In the genomic region with DNA sequence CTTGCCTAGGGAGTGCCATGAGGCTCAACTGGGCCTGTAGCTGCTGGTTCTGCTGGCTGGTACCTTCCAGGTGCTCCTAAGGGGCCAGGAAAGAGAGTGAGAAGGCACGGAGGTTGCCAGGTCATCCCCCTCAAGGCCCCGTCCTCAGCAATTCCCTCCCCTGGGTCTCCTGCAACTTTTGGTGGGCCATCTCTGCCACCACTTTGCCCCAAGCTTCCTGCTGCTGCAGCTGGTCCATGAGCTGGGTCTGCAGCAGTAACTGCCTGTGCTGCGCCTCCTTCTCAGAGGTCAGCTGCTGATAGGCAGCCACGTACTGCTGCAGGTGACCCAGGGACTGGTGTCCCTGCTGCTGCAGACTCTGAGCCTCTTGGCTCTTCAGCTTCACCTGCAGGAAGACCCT, we compare ENCODE assay signal across 32 cellular contexts.
"Had no signal": no experiment of that assay in that cellular context is flagged by ENCODE, and none has a peak within 500 bp of the region (broad histone marks: within the 10 kb centered on the region; RNA-seq: fewer than 3 reads in every experiment).

No MANE protein-coding gene starts in this region.

- H3K36me3 Mint-ChIP-seq: naive thymus-derived CD8-positive, alpha-beta T cell; natural killer cell treated with Interleukin-12 subunit alpha and Interleukin-12 subunit beta and Interleukin-15 and Interleukin-18, amount 100 ng/mL, for 72 hours; stimulated activated memory B cell treated with anti-CD40 and anti-IgM and Interleukin-4, amounts not matched to agents 10 μg/mL and 1 μg/mL and 100 μg/mL, for 72 hours; type B pancreatic cell had no signal

- H3K36me3 ChIP-seq: ovary, right lobe of liver, spleen, suprapubic skin, tibial artery, transverse colon, upper lobe of right lung, vagina had no signal

- H3K4me3 Mint-ChIP-seq: naive thymus-derived CD8-positive, alpha-beta T cell; natural killer cell treated with Interleukin-12 subunit alpha and Interleukin-12 subunit beta and Interleukin-15 and Interleukin-18, amount 100 ng/mL, for 72 hours; nephron progenitor cell; neural crest cell; stimulated activated memory B cell treated with anti-CD40 and anti-IgM and Interleukin-4, amounts not matched to agents 10 μg/mL and 1 μg/mL and 100 μg/mL, for 72 hours; stimulated activated naive CD8-positive, alpha-beta T cell treated with anti-CD3 and anti-CD28 coated beads, Interleukin-15, amount 100 ng/mL, for 72 hours; type B pancreatic cell had no signal

- H3K4me3 ChIP-seq: ovary, psoas muscle, right lobe of liver, skin epidermis, smooth muscle cell, spleen, suprapubic skin, testis, tibial artery, transverse colon, upper lobe of right lung, vagina had no signal

- H3K27me3 ChIP-seq: ovary, right lobe of liver, spleen, suprapubic skin, testis, transverse colon, upper lobe of right lung, vagina had no signal

- H2AFZ ChIP-seq: parathyroid adenoma had no signal

- H3K4me2 ChIP-seq: smooth muscle cell had no signal

- H3K27ac Mint-ChIP-seq: naive thymus-derived CD8-positive, alpha-beta T cell; natural killer cell treated with Interleukin-12 subunit alpha and Interleukin-12 subunit beta and Interleukin-15 and Interleukin-18, amount 100 ng/mL, for 72 hours; nephron progenitor cell; progenitor cell of endocrine pancreas; stimulated activated memory B cell treated with anti-CD40 and anti-IgM and Interleukin-4, amounts not matched to agents 10 μg/mL and 1 μg/mL and 100 μg/mL, for 72 hours; type B pancreatic cell had no signal

- H3K9me3 ChIP-seq: ovary, psoas muscle, right lobe of liver, spleen, suprapubic skin, testis, tibial artery, transverse colon, upper lobe of right lung, vagina had no signal

- DNase-seq: naive thymus-derived CD8-positive, alpha-beta T cell; nephron progenitor cell; occipital lobe; ovary; posterior cingulate gyrus; psoas muscle; right cardiac atrium; right lobe of liver; spleen; stimulated activated CD4-positive, alpha-beta T cell treated with anti-CD3 and anti-CD28 coated beads, Interleukin-12 subunit alpha, Interleukin-12 subunit beta, amount 100 ng/mL, for 4 hours; stimulated activated CD4-positive, alpha-beta T cell treated with anti-CD3 and anti-CD28 coated beads, Interleukin-1b, Interleukin-23, amount 100 ng/mL, for 48 hours; stimulated activated CD4-positive, alpha-beta T cell treated with anti-CD3 and anti-CD28 coated beads, Interleukin-4, amount 100 ng/mL, for 1 hour; stimulated activated CD4-positive, alpha-beta T cell treated with anti-CD3 and anti-CD28 coated beads, Interleukin-4, amount 100 ng/mL, for 4 hours; stimulated activated CD8-positive, alpha-beta memory T cell treated with anti-CD3 and anti-CD28 coated beads, Interleukin-4, amount 100 ng/mL, for 48 hours; stimulated activated naive CD4-positive, alpha-beta T cell; stimulated activated naive CD8-positive, alpha-beta T cell treated with anti-CD3 and anti-CD28 coated beads, Interleukin-15, amount 100 ng/mL, for 72 hours; stimulated activated naive CD8-positive, alpha-beta T cell treated with anti-CD3 and anti-CD28 coated beads, Interleukin-15, Interleukin-2, amounts not matched to agents 100 U/mL and 50 U/mL, for 24 hours; substantia nigra; testis; tibial artery; transverse colon; upper lobe of right lung had no signal

- H3K9ac ChIP-seq: parathyroid adenoma had no signal

- H3K9me3 Mint-ChIP-seq: naive thymus-derived CD8-positive, alpha-beta T cell; natural killer cell treated with Interleukin-12 subunit alpha and Interleukin-12 subunit beta and Interleukin-15 and Interleukin-18, amount 100 ng/mL, for 72 hours; nephron progenitor cell; neural crest cell; stimulated activated memory B cell treated with anti-CD40 and anti-IgM and Interleukin-4, amounts not matched to agents 10 μg/mL and 1 μg/mL and 100 μg/mL, for 72 hours; stimulated activated naive CD8-positive, alpha-beta T cell treated with anti-CD3 and anti-CD28 coated beads, Interleukin-15, amount 100 ng/mL, for 72 hours; type B pancreatic cell had no signal

- H3K4me1 Mint-ChIP-seq: stimulated activated memory B cell treated with anti-CD40 and anti-IgM and Interleukin-4, amounts not matched to agents 10 μg/mL and 1 μg/mL and 100 μg/mL, for 72 hours had no signal

- H3K27ac ChIP-seq: ovary, parathyroid adenoma, psoas muscle, right lobe of liver, skin epidermis, spleen, suprapubic skin, testis, tibial artery, transverse colon, upper lobe of right lung, vagina had no signal

- H3K4me1 ChIP-seq: parathyroid adenoma, psoas muscle, right lobe of liver, spleen, testis, tibial artery, transverse colon, upper lobe of right lung had no signal

- H3K27me3 Mint-ChIP-seq: natural killer cell treated with Interleukin-12 subunit alpha and Interleukin-12 subunit beta and Interleukin-15 and Interleukin-18, amount 100 ng/mL, for 72 hours had no signal
